12 cellular contexts compared by ENCODE assay signal in the genomic region with DNA sequence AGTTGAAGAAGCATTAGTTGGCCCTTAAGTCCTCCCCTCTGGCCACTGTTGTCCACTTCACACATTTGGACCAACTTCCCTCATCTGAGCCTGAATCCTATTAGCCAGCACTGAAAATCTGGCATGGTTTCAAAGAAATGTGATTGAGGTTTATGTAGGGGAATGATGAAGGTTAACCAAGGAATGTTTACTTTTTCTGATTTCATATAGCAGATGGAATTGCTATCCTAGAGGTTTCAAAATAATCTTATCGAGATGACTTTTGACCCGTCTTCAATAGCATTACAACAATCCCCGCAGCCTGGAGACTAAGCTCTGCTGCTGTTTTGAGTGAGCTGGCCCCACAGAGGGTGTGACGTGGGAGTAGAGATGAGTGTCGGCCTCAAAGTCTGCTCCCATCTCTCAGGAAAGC. TPM values are rescaled to one million over a fixed set of nuclear protein-coding genes. Genes with fewer than 3 reads are reported as not detected.
DNase-seq lines count a peak whose midpoint lies in the region; ATAC-seq and TF ChIP-seq lines count a peak whose summit lies in the region.
"Had no signal": no experiment of that assay in that cellular context is flagged by ENCODE, and none has a peak within 500 bp of the region (broad histone marks: within the 10 kb centered on the region; RNA-seq: fewer than 3 reads in every experiment).

No MANE protein-coding gene starts in this region.

- no peaks in the 10 kb centered on the region for H3K9me3 Mint-ChIP-seq in mesothelial cell of epicardium
- H3K9me3 Mint-ChIP-seq: central memory CD8-positive, alpha-beta T cell; stimulated activated effector memory CD8-positive, alpha-beta T cell treated with anti-CD3 and anti-CD28 coated beads, Interleukin-12 subunit alpha, Interleukin-12 subunit beta, amount 100 ng/mL, for 72 hours; T-helper 1 cell treated with Interleukin-12 subunit alpha and Interleukin-12 subunit beta and Interleukin-4 antibody, amounts not matched to agents 30 μg/mL and 1 μg/mL, for 36 hours had no signal

- H3K4me1 ChIP-seq in PC-9 (replicated peaks; ENCODE audit: insufficient read depth) = peaks cover 64% of the 10 kb centered on the region
- H3K4me1 ChIP-seq: BLaER1 treated with 17β-estradiol and CSF1 and Interleukin-3, amounts not matched to agents 10 nM and 100 nM had no signal

- no peak overlapping the region for H3K4me3 ChIP-seq in AG09309 (ENCODE audit: control insufficient read depth, low read depth, low read length)
- H3K4me3 ChIP-seq in PC-9 = peak overlapping the region; percentile 30; the same call in 1 of the 2 replicates
- H3K4me3 ChIP-seq: BLaER1 treated with 17β-estradiol and CSF1 and Interleukin-3, amounts not matched to agents 10 nM and 100 nM had no signal

- H3K4me3 Mint-ChIP-seq in mesothelial cell of epicardium = no peak overlapping the region
- H3K4me3 Mint-ChIP-seq: central memory CD8-positive, alpha-beta T cell; stimulated activated effector memory CD8-positive, alpha-beta T cell treated with anti-CD3 and anti-CD28 coated beads, Interleukin-12 subunit alpha, Interleukin-12 subunit beta, amount 100 ng/mL, for 72 hours; T-helper 1 cell treated with Interleukin-12 subunit alpha and Interleukin-12 subunit beta and Interleukin-4 antibody, amounts not matched to agents 30 μg/mL and 1 μg/mL, for 36 hours had no signal

- CTCF ChIA-PET in PC-9 (lab: Charles Lee) = interaction anchor here (0.5 to 1.0 kb wide), 3 partner anchors 17 to 244 kb away, joined by 3 to 5 read pairs (median 3); no protein-coding TSS in a partner anchor

- no peaks in the 10 kb centered on the region for H3K27me3 Mint-ChIP-seq in mesothelial cell of epicardium (ENCODE audit: low read depth)

- H3K4me2 ChIP-seq in PC-9 = peak overlapping the region; percentile 72
- H3K4me2 ChIP-seq: BLaER1 treated with 17β-estradiol and CSF1 and Interleukin-3, amounts not matched to agents 10 nM and 100 nM had no signal

- POLR2A ChIA-PET in PC-9 (lab: Charles Lee; ENCODE audit: unreplicated experiment) = interaction anchor here (0.5 to 0.8 kb wide), 5 partner anchors 11 to 370 kb away, joined by 3 to 8 read pairs (median 6); no protein-coding TSS in a partner anchor

- intact Hi-C loops in PC-9 (cut with micrococcal nuclease; ENCODE audit: unreplicated experiment) = loop anchor here (1.0 to 2.0 kb wide), 5 partner anchors 22 to 67 kb away; no protein-coding TSS in a partner anchor

- no peaks in the 10 kb centered on the region for H3K27me3 ChIP-seq in PC-9 (ENCODE audit: insufficient read depth, low read depth)
- H3K27me3 ChIP-seq: BLaER1 treated with 17β-estradiol and CSF1 and Interleukin-3, amounts not matched to agents 10 nM and 100 nM had no signal

- peaks cover 43% of the 10 kb centered on the region for H3F3A ChIP-seq in PC-9 (ENCODE audit: insufficient read depth, low read depth)

- H3K9me2 ChIP-seq in PC-9 (ENCODE audit: insufficient read depth) = no peaks in the 10 kb centered on the region

- DNase-seq in AG09309 (ENCODE audit: low read depth) = peak; percentile 17
- DNase-seq in PC-9 = peak; percentile 71 to 96
- DNase-seq in epithelial cell of prostate (ENCODE audit: low read depth, low spot score) = no peak
- DNase-seq in mesothelial cell of epicardium (ENCODE audit: low spot score in 2 of 2, unreplicated experiment in 2 of 2) = no peak
- DNase-seq in OCI-M1 (lab: John Stamatoyannopoulos, UW) = no peak
- DNase-seq in NCI-H1092 treated with DMSO at 0.1 percent for 48 hours (lab: John Stamatoyannopoulos, UW) = no peak

- H3K9me3 ChIP-seq in PC-9 (ENCODE audit: insufficient read depth, low read depth) = no peaks in the 10 kb centered on the region
- H3K9me3 ChIP-seq: BLaER1 treated with 17β-estradiol and CSF1 and Interleukin-3, amounts not matched to agents 10 nM and 100 nM had no signal

- no TSS peak for BruUV-seq in PC-9 (replicated peaks; lab: Mats Ljungman, UMichigan)

- peak overlapping the region; percentile 90 for H3K27ac ChIP-seq in PC-9
- peak overlapping the region; percentile 86 for H3K27ac ChIP-seq in epithelial cell of prostate
- H3K27ac ChIP-seq: BLaER1 treated with 17β-estradiol and CSF1 and Interleukin-3, amounts not matched to agents 10 nM and 100 nM had no signal

- H4K20me1 ChIP-seq in PC-9 (ENCODE audit: insufficient read depth) = no peaks in the 10 kb centered on the region
- H4K20me1 ChIP-seq: BLaER1 treated with 17β-estradiol and CSF1 and Interleukin-3, amounts not matched to agents 10 nM and 100 nM had no signal

- H3K27ac Mint-ChIP-seq in mesothelial cell of epicardium = peak overlapping the region; percentile 97
- H3K27ac Mint-ChIP-seq: stimulated activated effector memory CD8-positive, alpha-beta T cell treated with anti-CD3 and anti-CD28 coated beads, Interleukin-12 subunit alpha, Interleukin-12 subunit beta, amount 100 ng/mL, for 72 hours; T-helper 1 cell treated with Interleukin-12 subunit alpha and Interleukin-12 subunit beta and Interleukin-4 antibody, amounts not matched to agents 30 μg/mL and 1 μg/mL, for 36 hours had no signal

- H3K79me2 ChIP-seq in PC-9 (ENCODE audit: low read depth) = peaks cover 58% of the 10 kb centered on the region

- no peaks in the 10 kb centered on the region for H3K36me3 Mint-ChIP-seq in mesothelial cell of epicardium
- H3K36me3 Mint-ChIP-seq: stimulated activated effector memory CD8-positive, alpha-beta T cell treated with anti-CD3 and anti-CD28 coated beads, Interleukin-12 subunit alpha, Interleukin-12 subunit beta, amount 100 ng/mL, for 72 hours had no signal

- H3K4me1 Mint-ChIP-seq in mesothelial cell of epicardium = peaks cover 82% of the 10 kb centered on the region
- H3K4me1 Mint-ChIP-seq: central memory CD8-positive, alpha-beta T cell; stimulated activated effector memory CD8-positive, alpha-beta T cell treated with anti-CD3 and anti-CD28 coated beads, Interleukin-12 subunit alpha, Interleukin-12 subunit beta, amount 100 ng/mL, for 72 hours had no signal

- no peaks in the 10 kb centered on the region for H3K36me3 ChIP-seq in PC-9 (ENCODE audit: low read depth)
- H3K36me3 ChIP-seq: BLaER1 treated with 17β-estradiol and CSF1 and Interleukin-3, amounts not matched to agents 10 nM and 100 nM had no signal

- no peak overlapping the region for H2AFZ ChIP-seq in PC-9

- no peak for ATAC-seq in HG02763 (IDR thresholded peaks at IDR 0.05; ENCODE audit: unreplicated experiment)
- ATAC-seq in GM21390 (IDR thresholded peaks at IDR 0.05; ENCODE audit: unreplicated experiment) = no peak
- ATAC-seq: stimulated activated effector memory CD8-positive, alpha-beta T cell treated with anti-CD3 and anti-CD28 coated beads, Interleukin-12 subunit alpha, Interleukin-12 subunit beta, amount 100 ng/mL, for 72 hours had no signal

- TF ChIP-seq CTCF in AG09309 (IDR thresholded peaks at IDR 0.05; ENCODE audit: control insufficient read depth, insufficient read depth, low read depth, low read length, missing control alignments) (no peak), PC-9 (conservative IDR thresholded peaks at IDR 0.05) (no peak), mesothelial cell of epicardium (IDR thresholded peaks at IDR 0.05; ENCODE audit: unreplicated experiment) (no peak)

RNA-seq across cellular contexts. Expression of a gene that starts 51.9 kb away (rescaled TPM):
- total RNA-seq in PC-9 (2021) (4.9 and 5.3 TPM in 2 replicates), mesothelial cell of epicardium (9.2 to 10.6 TPM (median 9.8 TPM) in 3 replicates)

Comparison
In these comparisons a context has a peak if more than half of its experiments do, and no peak if none do; other contexts are left out.
1. DNase-seq: peak in AG09309 (single experiment) and PC-9 (2 of 2); none in epithelial cell of prostate (single experiment), mesothelial cell of epicardium (0 of 2), OCI-M1 (single experiment) and NCI-H1092 treated with DMSO at 0.1 percent for 48 hours (single experiment).